ENCODE assay signal across 10 cellular contexts in genomic region chr2:233209117-233209977, GRCh38. TPM values are rescaled to one million over a fixed set of nuclear protein-coding genes. Genes with fewer than 3 reads are reported as not detected.
DNase-seq lines count a peak whose midpoint lies in the region; ATAC-seq and TF ChIP-seq lines count a peak whose summit lies in the region.
"Had no signal": no experiment of that assay in that cellular context is flagged by ENCODE, and none has a peak within 500 bp of the region (broad histone marks: within the 10 kb centered on the region; RNA-seq: fewer than 3 reads in every experiment).

No MANE protein-coding gene starts in this region.

- 47 to 52% methylated on average over 10 to 11 of the region's 11 CpGs for WGBS in GM23248 (ENCODE audit: low coverage in 1 of 2, low lambda C conversion rate in 2 of 2, missing lambda C conversion rate in 2 of 2), 2 experiments

- no peak overlapping the region for H3K9ac ChIP-seq in GM23248
- peak overlapping the region; percentile 66 for H3K9ac ChIP-seq in NT2/D1 (ENCODE audit: insufficient read length, low read depth)

- no peaks in the 10 kb centered on the region for H3K9me3 Mint-ChIP-seq in effector memory CD8-positive, alpha-beta T cell

- no peak for ATAC-seq in effector memory CD8-positive, alpha-beta T cell (replicated peaks)
- ATAC-seq in GM18505 (IDR thresholded peaks at IDR 0.05; ENCODE audit: unreplicated experiment) (no peak), HG02870 (IDR thresholded peaks at IDR 0.05; ENCODE audit: unreplicated experiment) (no peak)

- no peaks in the 10 kb centered on the region for H3K9me3 ChIP-seq in GM23248 (ENCODE audit: low read depth)
- H3K9me3 ChIP-seq in NT2/D1 (ENCODE audit: insufficient read depth, low read length) = no peaks in the 10 kb centered on the region
- no peaks in the 10 kb centered on the region for H3K9me3 ChIP-seq in neutrophil

- no peaks in the 10 kb centered on the region for H3K79me2 ChIP-seq in GM23248 (ENCODE audit: insufficient read depth)

- no peak overlapping the region for H3K27ac ChIP-seq in GM23248
- peak overlapping the region; percentile 33 for H3K27ac ChIP-seq in neutrophil
- H3K27ac ChIP-seq in brain microvascular endothelial cell = no peak overlapping the region

- H3K27ac Mint-ChIP-seq in effector memory CD8-positive, alpha-beta T cell = peak overlapping the region; percentile 68 to 94

- H3K27me3 ChIP-seq in GM23248 (replicated peaks; ENCODE audit: insufficient read depth) (peaks cover 35% of the 10 kb centered on the region), NT2/D1 (ENCODE audit: insufficient read depth, insufficient read length) (no peaks in the 10 kb centered on the region), neutrophil (no peaks in the 10 kb centered on the region), brain microvascular endothelial cell (replicated peaks) (no peaks in the 10 kb centered on the region)

- no peak for TF ChIP-seq POLR2A in GM18505 (IDR thresholded peaks at IDR 0.05; ENCODE audit: borderline replicate concordance, extremely low read depth, insufficient read depth, insufficient read length)

- H3F3A ChIP-seq in GM23248 (ENCODE audit: insufficient read depth) = no peaks in the 10 kb centered on the region

- H3K36me3 ChIP-seq in GM23248 (ENCODE audit: low read depth) (no peaks in the 10 kb centered on the region), NT2/D1 (ENCODE audit: insufficient read depth, insufficient read length, low read length) (no peaks in the 10 kb centered on the region), neutrophil (peaks cover 82% of the 10 kb centered on the region), brain microvascular endothelial cell (replicated peaks) (no peaks in the 10 kb centered on the region)

- in situ Hi-C loops in GM23248 (cut with MboI) = no loop called here
- in situ Hi-C loops in brain microvascular endothelial cell (cut with HindIII; ENCODE audit: low pct_ligation_motif_present, low sequenced_read_pairs) = no loop called here

- DNase-seq in GM23248 = peak; percentile 26
- DNase-seq in NT2/D1 (ENCODE audit: low read depth, low spot score) = peak; percentile 84
- DNase-seq in effector memory CD8-positive, alpha-beta T cell = no peak
- DNase-seq in NCI-H1105 treated with DMSO at 0.1 percent for 48 hours (lab: John Stamatoyannopoulos, UW) = no peak
- DNase-seq in brain microvascular endothelial cell = no peak
- DNase-seq: foreskin melanocyte; stimulated activated CD4-positive, alpha-beta T cell treated with anti-CD3 and anti-CD28 coated beads, Interleukin-4, amount 100 ng/mL, for 1 hour had no signal

- H4K20me1 ChIP-seq in GM23248 (ENCODE audit: insufficient read depth) = no peaks in the 10 kb centered on the region

- H3K4me1 ChIP-seq in GM23248 (ENCODE audit: insufficient read depth) (0 out of 2 replicates have a peak, but pooled peaks cover 3% of the 10 kb centered on the region), NT2/D1 (ENCODE audit: insufficient read depth, insufficient read length) (peaks cover 37% of the 10 kb centered on the region), neutrophil (ENCODE audit: control insufficient read depth in 1 of 2, insufficient read depth in 1 of 2, low read depth in 1 of 2, low read length in 1 of 2) (no peaks in the 10 kb centered on the region)

- H3K36me3 Mint-ChIP-seq in effector memory CD8-positive, alpha-beta T cell (ENCODE audit: insufficient read depth) = peaks cover 62% of the 10 kb centered on the region

- no peak for TF ChIP-seq CTCF in neutrophil (IDR thresholded peaks at IDR 0.05)
- TF ChIP-seq CTCF in brain microvascular endothelial cell (IDR thresholded peaks at IDR 0.05; ENCODE audit: low read depth, low read length, missing control alignments) = no peak

- no peaks in the 10 kb centered on the region for H3K9me2 ChIP-seq in GM23248 (ENCODE audit: insufficient read depth)

- H3K27me3 Mint-ChIP-seq in effector memory CD8-positive, alpha-beta T cell = no peaks in the 10 kb centered on the region

- peaks cover 8 to 20% of the 10 kb centered on the region in 2 donors for H3K4me1 Mint-ChIP-seq in effector memory CD8-positive, alpha-beta T cell (ENCODE audit: low read depth in 2 of 2)

- H2AFZ ChIP-seq in GM23248 = no peak overlapping the region

- no peak overlapping the region for H3K4me2 ChIP-seq in GM23248 (ENCODE audit: unreplicated experiment)

- H3K4me3 ChIP-seq in GM23248 (no peak overlapping the region), NT2/D1 (ENCODE audit: insufficient read length, low read depth) (peak overlapping the region; percentile 6), neutrophil (ENCODE audit: low read depth in 1 of 2, low read length in 1 of 2) (no peak overlapping the region), brain microvascular endothelial cell (ENCODE audit: low read depth, low read length) (no peak overlapping the region)

- no peak overlapping the region for H3K4me3 Mint-ChIP-seq in effector memory CD8-positive, alpha-beta T cell

RNA-seq across cellular contexts. Expression of gene ATG16L1, which starts 42.1 kb away (rescaled TPM):
- total RNA-seq in GM23248 (2014; rRNA removed; shearing (Covaris generic)) = 17.2 and 18.5 TPM in 2 replicates
- polyA plus RNA-seq in GM23248 (2016; fragmentation: Nextera tagmentation; extraction: Ambion mirVana) = 16.2 and 16.7 TPM in 2 replicates

Comparison
In these comparisons a context has a peak if more than half of its experiments do, and no peak if none do; other contexts are left out.
1. DNase-seq: peak in GM23248 (single experiment) and NT2/D1 (single experiment); none in effector memory CD8-positive, alpha-beta T cell (0 of 3), NCI-H1105 treated with DMSO at 0.1 percent for 48 hours (single experiment) and brain microvascular endothelial cell (single experiment).